ENCODE assay signal across 1 cellular context in genomic region chr5:176517053-176517661, GRCh38.
TF ChIP-seq lines count a peak whose summit lies in the region.

No MANE protein-coding gene starts in this region.

TF ChIP-seq in HepG2, 621 proteins besides CTCF, POLR2A, EP300 and RAD21:
- TF ChIP-seq ZNF605 (CRISPR knock-in tag; IDR thresholded peaks at IDR 0.05) (no peak), DMAP1 (CRISPR knock-in tag; IDR thresholded peaks at IDR 0.05) (no peak), ISL2 (CRISPR knock-in tag; IDR thresholded peaks at IDR 0.05) (no peak), SALL2 (CRISPR knock-in tag; IDR thresholded peaks at IDR 0.05) (no peak), PHF5A (CRISPR knock-in tag; IDR thresholded peaks at IDR 0.05; ENCODE audit: low read depth, unreplicated experiment) (no peak), NKX3-1 (CRISPR knock-in tag; IDR thresholded peaks at IDR 0.05) (no peak), ZNF331 (CRISPR knock-in tag; IDR thresholded peaks at IDR 0.05) (no peak), MXD4 (CRISPR knock-in tag; IDR thresholded peaks at IDR 0.05) (no peak), BRD4 (CRISPR knock-in tag; IDR thresholded peaks at IDR 0.05) (no peak), RFX5 (IDR thresholded peaks at IDR 0.05; ENCODE audit: low read depth, low read length) (no peak), FOXC1 (CRISPR knock-in tag; IDR thresholded peaks at IDR 0.05; ENCODE audit: borderline replicate concordance) (no peak), SIN3A (IDR thresholded peaks at IDR 0.05; ENCODE audit: borderline replicate concordance, low read depth, low read length) (no peak), SNRNP70 (IDR thresholded peaks at IDR 0.05; ENCODE audit: low read depth, low read length) (no peak), MTF2 (CRISPR knock-in tag; IDR thresholded peaks at IDR 0.05; ENCODE audit: borderline replicate concordance) (no peak), ZNF275 (CRISPR knock-in tag; IDR thresholded peaks at IDR 0.05; ENCODE audit: borderline replicate concordance) (no peak), SIN3B (IDR thresholded peaks at IDR 0.05; ENCODE audit: low read length) (no peak)
- TF ChIP-seq, protein P1, sequence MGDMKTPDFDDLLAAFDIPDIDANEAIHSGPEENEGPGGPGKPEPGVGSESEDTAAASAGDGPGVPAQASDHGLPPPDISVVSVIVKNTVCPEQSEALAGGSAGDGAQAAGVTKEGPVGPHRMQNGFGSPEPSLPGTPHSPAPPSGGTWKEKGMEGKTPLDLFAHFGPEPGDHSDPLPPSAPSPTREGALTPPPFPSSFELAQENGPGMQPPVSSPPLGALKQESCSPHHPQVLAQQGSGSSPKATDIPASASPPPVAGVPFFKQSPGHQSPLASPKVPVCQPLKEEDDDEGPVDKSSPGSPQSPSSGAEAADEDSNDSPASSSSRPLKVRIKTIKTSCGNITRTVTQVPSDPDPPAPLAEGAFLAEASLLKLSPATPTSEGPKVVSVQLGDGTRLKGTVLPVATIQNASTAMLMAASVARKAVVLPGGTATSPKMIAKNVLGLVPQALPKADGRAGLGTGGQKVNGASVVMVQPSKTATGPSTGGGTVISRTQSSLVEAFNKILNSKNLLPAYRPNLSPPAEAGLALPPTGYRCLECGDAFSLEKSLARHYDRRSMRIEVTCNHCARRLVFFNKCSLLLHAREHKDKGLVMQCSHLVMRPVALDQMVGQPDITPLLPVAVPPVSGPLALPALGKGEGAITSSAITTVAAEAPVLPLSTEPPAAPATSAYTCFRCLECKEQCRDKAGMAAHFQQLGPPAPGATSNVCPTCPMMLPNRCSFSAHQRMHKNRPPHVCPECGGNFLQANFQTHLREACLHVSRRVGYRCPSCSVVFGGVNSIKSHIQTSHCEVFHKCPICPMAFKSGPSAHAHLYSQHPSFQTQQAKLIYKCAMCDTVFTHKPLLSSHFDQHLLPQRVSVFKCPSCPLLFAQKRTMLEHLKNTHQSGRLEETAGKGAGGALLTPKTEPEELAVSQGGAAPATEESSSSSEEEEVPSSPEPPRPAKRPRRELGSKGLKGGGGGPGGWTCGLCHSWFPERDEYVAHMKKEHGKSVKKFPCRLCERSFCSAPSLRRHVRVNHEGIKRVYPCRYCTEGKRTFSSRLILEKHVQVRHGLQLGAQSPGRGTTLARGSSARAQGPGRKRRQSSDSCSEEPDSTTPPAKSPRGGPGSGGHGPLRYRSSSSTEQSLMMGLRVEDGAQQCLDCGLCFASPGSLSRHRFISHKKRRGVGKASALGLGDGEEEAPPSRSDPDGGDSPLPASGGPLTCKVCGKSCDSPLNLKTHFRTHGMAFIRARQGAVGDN (CRISPR knock-in tag; IDR thresholded peaks at IDR 0.05), result no peak
- TF ChIP-seq, protein P2, sequence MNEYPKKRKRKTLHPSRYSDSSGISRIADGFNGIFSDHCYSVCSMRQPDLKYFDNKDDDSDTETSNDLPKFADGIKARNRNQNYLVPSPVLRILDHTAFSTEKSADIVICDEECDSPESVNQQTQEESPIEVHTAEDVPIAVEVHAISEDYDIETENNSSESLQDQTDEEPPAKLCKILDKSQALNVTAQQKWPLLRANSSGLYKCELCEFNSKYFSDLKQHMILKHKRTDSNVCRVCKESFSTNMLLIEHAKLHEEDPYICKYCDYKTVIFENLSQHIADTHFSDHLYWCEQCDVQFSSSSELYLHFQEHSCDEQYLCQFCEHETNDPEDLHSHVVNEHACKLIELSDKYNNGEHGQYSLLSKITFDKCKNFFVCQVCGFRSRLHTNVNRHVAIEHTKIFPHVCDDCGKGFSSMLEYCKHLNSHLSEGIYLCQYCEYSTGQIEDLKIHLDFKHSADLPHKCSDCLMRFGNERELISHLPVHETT (CRISPR knock-in tag; conservative IDR thresholded peaks at IDR 0.05), result no peak
- TF ChIP-seq, protein P3, sequence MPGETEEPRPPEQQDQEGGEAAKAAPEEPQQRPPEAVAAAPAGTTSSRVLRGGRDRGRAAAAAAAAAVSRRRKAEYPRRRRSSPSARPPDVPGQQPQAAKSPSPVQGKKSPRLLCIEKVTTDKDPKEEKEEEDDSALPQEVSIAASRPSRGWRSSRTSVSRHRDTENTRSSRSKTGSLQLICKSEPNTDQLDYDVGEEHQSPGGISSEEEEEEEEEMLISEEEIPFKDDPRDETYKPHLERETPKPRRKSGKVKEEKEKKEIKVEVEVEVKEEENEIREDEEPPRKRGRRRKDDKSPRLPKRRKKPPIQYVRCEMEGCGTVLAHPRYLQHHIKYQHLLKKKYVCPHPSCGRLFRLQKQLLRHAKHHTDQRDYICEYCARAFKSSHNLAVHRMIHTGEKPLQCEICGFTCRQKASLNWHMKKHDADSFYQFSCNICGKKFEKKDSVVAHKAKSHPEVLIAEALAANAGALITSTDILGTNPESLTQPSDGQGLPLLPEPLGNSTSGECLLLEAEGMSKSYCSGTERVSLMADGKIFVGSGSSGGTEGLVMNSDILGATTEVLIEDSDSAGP (CRISPR knock-in tag; IDR thresholded peaks at IDR 0.05; ENCODE audit: borderline replicate concordance), result no peak
